Comparison of ENCODE assay signal across 1 cellular context in genomic region chr19:7926021-7926726, GRCh38.
TF ChIP-seq lines count a peak whose summit lies in the region.

Gene CTXN1 (minus strand): TSS chr19:7926135. CDS start chr19:7925538, 597 bp downstream.

TF ChIP-seq in HepG2, 621 proteins besides CTCF, POLR2A, EP300 and RAD21 (continued from another document):
- TF ChIP-seq DMAP1 (CRISPR knock-in tag; IDR thresholded peaks at IDR 0.05) (no peak), RFXANK (CRISPR knock-in tag; IDR thresholded peaks at IDR 0.05) (no peak), MYC (CRISPR knock-in tag; IDR thresholded peaks at IDR 0.05; ENCODE audit: borderline replicate concordance) (no peak), SAP130 (CRISPR knock-in tag; IDR thresholded peaks at IDR 0.05; ENCODE audit: low read depth) (0 out of 2 replicates have a peak, but pooled peaks have one; percentile 19), NCOA5 (CRISPR knock-in tag; IDR thresholded peaks at IDR 0.05) (no peak), ZSCAN29 (CRISPR knock-in tag; conservative IDR thresholded peaks at IDR 0.05) (no peak), ZBTB38 (CRISPR knock-in tag; IDR thresholded peaks at IDR 0.05) (peak; percentile 40; the same call in 1 of the 2 replicates), ARNT2 (CRISPR knock-in tag; IDR thresholded peaks at IDR 0.05; ENCODE audit: low read depth) (no peak), GRHL1 (CRISPR knock-in tag; conservative IDR thresholded peaks at IDR 0.05) (no peak), ZFYVE20 (CRISPR knock-in tag; IDR thresholded peaks at IDR 0.05; ENCODE audit: borderline replicate concordance, low read depth) (no peak), HDAC6 (IDR thresholded peaks at IDR 0.05; ENCODE audit: low read depth, low read length) (no peak), NRL (CRISPR knock-in tag; IDR thresholded peaks at IDR 0.05; ENCODE audit: borderline replicate concordance) (no peak), ADNP (CRISPR knock-in tag; IDR thresholded peaks at IDR 0.05) (no peak), THAP11 (CRISPR knock-in tag; IDR thresholded peaks at IDR 0.05) (no peak), ZKSCAN8 (CRISPR knock-in tag; IDR thresholded peaks at IDR 0.05; ENCODE audit: borderline replicate concordance) (no peak), RFX3 (CRISPR knock-in tag; IDR thresholded peaks at IDR 0.05) (0 out of 2 replicates have a peak, but pooled peaks have one; percentile 35), SMAD9 (CRISPR knock-in tag; IDR thresholded peaks at IDR 0.05) (no peak), E2F5 (CRISPR knock-in tag; conservative IDR thresholded peaks at IDR 0.05) (no peak), ZNF451 (CRISPR knock-in tag; IDR thresholded peaks at IDR 0.05) (no peak), ZNF17 (CRISPR knock-in tag; IDR thresholded peaks at IDR 0.05) (no peak), POLR2G (IDR thresholded peaks at IDR 0.05; ENCODE audit: low read depth, low read length) (peak; percentile 50; the same call in 1 of the 2 replicates), KDM2A (CRISPR knock-in tag; IDR thresholded peaks at IDR 0.05; ENCODE audit: borderline replicate concordance, low read depth) (peak; percentile 55; the same call in 1 of the 2 replicates), MAFK (conservative IDR thresholded peaks at IDR 0.05 in 1 of 2, IDR thresholded peaks at IDR 0.05 in 1 of 2; ENCODE audit: low read length in 2 of 2) (no peak), CEBPB (IDR thresholded peaks at IDR 0.05; ENCODE audit: borderline replicate concordance, low read depth, low read length) (no peak), ZFP91 (CRISPR knock-in tag; IDR thresholded peaks at IDR 0.05; ENCODE audit: borderline replicate concordance) (0 out of 2 replicates have a peak, but pooled peaks have one; percentile 28), ZNF333 (CRISPR knock-in tag; IDR thresholded peaks at IDR 0.05; ENCODE audit: borderline replicate concordance) (no peak)
- TF ChIP-seq, protein P1, sequence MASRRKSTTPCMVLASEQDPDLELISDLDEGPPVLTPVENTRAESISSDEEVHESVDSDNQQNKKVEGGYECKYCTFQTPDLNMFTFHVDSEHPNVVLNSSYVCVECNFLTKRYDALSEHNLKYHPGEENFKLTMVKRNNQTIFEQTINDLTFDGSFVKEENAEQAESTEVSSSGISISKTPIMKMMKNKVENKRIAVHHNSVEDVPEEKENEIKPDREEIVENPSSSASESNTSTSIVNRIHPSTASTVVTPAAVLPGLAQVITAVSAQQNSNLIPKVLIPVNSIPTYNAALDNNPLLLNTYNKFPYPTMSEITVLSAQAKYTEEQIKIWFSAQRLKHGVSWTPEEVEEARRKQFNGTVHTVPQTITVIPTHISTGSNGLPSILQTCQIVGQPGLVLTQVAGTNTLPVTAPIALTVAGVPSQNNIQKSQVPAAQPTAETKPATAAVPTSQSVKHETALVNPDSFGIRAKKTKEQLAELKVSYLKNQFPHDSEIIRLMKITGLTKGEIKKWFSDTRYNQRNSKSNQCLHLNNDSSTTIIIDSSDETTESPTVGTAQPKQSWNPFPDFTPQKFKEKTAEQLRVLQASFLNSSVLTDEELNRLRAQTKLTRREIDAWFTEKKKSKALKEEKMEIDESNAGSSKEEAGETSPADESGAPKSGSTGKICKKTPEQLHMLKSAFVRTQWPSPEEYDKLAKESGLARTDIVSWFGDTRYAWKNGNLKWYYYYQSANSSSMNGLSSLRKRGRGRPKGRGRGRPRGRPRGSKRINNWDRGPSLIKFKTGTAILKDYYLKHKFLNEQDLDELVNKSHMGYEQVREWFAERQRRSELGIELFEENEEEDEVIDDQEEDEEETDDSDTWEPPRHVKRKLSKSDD (CRISPR knock-in tag; IDR thresholded peaks at IDR 0.05; ENCODE audit: low read depth): no peak
- TF ChIP-seq, protein P2, sequence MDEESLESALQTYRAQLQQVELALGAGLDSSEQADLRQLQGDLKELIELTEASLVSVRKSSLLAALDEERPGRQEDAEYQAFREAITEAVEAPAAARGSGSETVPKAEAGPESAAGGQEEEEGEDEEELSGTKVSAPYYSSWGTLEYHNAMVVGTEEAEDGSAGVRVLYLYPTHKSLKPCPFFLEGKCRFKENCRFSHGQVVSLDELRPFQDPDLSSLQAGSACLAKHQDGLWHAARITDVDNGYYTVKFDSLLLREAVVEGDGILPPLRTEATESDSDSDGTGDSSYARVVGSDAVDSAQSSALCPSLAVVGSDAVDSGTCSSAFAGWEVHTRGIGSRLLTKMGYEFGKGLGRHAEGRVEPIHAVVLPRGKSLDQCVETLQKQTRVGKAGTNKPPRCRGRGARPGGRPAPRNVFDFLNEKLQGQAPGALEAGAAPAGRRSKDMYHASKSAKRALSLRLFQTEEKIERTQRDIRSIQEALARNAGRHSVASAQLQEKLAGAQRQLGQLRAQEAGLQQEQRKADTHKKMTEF (CRISPR knock-in tag; IDR thresholded peaks at IDR 0.05): no peak
- TF ChIP-seq, protein P3, sequence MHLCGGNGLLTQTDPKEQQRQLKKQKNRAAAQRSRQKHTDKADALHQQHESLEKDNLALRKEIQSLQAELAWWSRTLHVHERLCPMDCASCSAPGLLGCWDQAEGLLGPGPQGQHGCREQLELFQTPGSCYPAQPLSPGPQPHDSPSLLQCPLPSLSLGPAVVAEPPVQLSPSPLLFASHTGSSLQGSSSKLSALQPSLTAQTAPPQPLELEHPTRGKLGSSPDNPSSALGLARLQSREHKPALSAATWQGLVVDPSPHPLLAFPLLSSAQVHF (CRISPR knock-in tag; IDR thresholded peaks at IDR 0.05): no peak
- TF ChIP-seq, protein P4, sequence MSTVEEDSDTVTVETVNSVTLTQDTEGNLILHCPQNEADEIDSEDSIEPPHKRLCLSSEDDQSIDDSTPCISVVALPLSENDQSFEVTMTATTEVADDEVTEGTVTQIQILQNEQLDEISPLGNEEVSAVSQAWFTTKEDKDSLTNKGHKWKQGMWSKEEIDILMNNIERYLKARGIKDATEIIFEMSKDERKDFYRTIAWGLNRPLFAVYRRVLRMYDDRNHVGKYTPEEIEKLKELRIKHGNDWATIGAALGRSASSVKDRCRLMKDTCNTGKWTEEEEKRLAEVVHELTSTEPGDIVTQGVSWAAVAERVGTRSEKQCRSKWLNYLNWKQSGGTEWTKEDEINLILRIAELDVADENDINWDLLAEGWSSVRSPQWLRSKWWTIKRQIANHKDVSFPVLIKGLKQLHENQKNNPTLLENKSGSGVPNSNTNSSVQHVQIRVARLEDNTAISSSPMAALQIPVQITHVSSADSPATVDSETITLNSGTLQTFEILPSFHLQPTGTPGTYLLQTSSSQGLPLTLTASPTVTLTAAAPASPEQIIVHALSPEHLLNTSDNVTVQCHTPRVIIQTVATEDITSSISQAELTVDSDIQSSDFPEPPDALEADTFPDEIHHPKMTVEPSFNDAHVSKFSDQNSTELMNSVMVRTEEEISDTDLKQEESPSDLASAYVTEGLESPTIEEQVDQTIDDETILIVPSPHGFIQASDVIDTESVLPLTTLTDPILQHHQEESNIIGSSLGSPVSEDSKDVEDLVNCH (CRISPR knock-in tag; IDR thresholded peaks at IDR 0.05): no peak
TF ChIP-seq in HepG2: peak in this region for 8.
